Comparison of ENCODE assay signal across 27 cellular contexts in genomic region chr12:46787496-46788055, GRCh38. TPM values are rescaled to one million over a fixed set of nuclear protein-coding genes. Genes with fewer than 3 reads are reported as not detected.
DNase-seq lines count a peak whose midpoint lies in the region; ATAC-seq, FAIRE-seq and TF ChIP-seq lines count a peak whose summit lies in the region.
"Had no signal": no experiment of that assay in that cellular context is flagged by ENCODE, and none has a peak within 500 bp of the region (broad histone marks: within the 10 kb centered on the region; RNA-seq: fewer than 3 reads in every experiment).

No MANE protein-coding gene starts in this region.

- no peak overlapping the region for H3K4me3 Mint-ChIP-seq in astrocyte (ENCODE audit: unreplicated experiment)
- no peak overlapping the region for H3K4me3 Mint-ChIP-seq in activated CD4-positive, alpha-beta T cell treated with anti-CD3 and anti-CD28 coated beads for 36 hours
- H3K4me3 Mint-ChIP-seq: B cell, neural crest cell, type B pancreatic cell had no signal

- no peak for TF ChIP-seq CTCF in astrocyte (IDR thresholded peaks at IDR 0.05; ENCODE audit: insufficient read depth, low read depth, low read length)
- no peak for TF ChIP-seq CTCF in fibroblast of the aortic adventitia (IDR thresholded peaks at IDR 0.05; ENCODE audit: insufficient read depth, low read length)
- no peak for TF ChIP-seq CTCF in transverse colon (IDR thresholded peaks at IDR 0.05)

- no peaks in the 10 kb centered on the region for H3K4me1 Mint-ChIP-seq in astrocyte (ENCODE audit: low read depth, unreplicated experiment)
- peaks cover 7% of the 10 kb centered on the region for H3K4me1 Mint-ChIP-seq in activated CD4-positive, alpha-beta T cell treated with anti-CD3 and anti-CD28 coated beads for 36 hours
- H3K4me1 Mint-ChIP-seq: B cell, neural crest cell had no signal

- H3K9ac ChIP-seq in astrocyte (ENCODE audit: low read length) (peak overlapping the region; percentile 39), skeletal muscle satellite cell (ENCODE audit: low read depth, low read length) (peak overlapping the region; percentile 72)

- H3K9me3 Mint-ChIP-seq in astrocyte (ENCODE audit: unreplicated experiment), result no peaks in the 10 kb centered on the region
- H3K9me3 Mint-ChIP-seq in activated CD4-positive, alpha-beta T cell treated with anti-CD3 and anti-CD28 coated beads for 36 hours (ENCODE audit: low read depth), result no peaks in the 10 kb centered on the region
- H3K9me3 Mint-ChIP-seq: neural crest cell, type B pancreatic cell had no signal

- H3K4me3 ChIP-seq in astrocyte (ENCODE audit: insufficient read depth, low read depth, low read length) (no peak overlapping the region), fibroblast of the aortic adventitia (ENCODE audit: low read depth, low read length) (no peak overlapping the region), skeletal muscle satellite cell (ENCODE audit: low read length) (peak overlapping the region; percentile 1), transverse colon (no peak overlapping the region)
- H3K4me3 ChIP-seq: dorsolateral prefrontal cortex, lower lobe of right lung had no signal

- no peaks in the 10 kb centered on the region for H3K36me3 Mint-ChIP-seq in astrocyte (ENCODE audit: low read depth, unreplicated experiment)
- no peaks in the 10 kb centered on the region for H3K36me3 Mint-ChIP-seq in activated CD4-positive, alpha-beta T cell treated with anti-CD3 and anti-CD28 coated beads for 36 hours (ENCODE audit: low read depth)
- H3K36me3 Mint-ChIP-seq: type B pancreatic cell had no signal

- H3K27ac ChIP-seq in astrocyte (ENCODE audit: low read depth, low read length) (peak overlapping the region; percentile 63), transverse colon (no peak overlapping the region)
- H3K27ac ChIP-seq: 22Rv1, dorsolateral prefrontal cortex, lower lobe of right lung had no signal

- H3K9me3 ChIP-seq in astrocyte (ENCODE audit: insufficient read depth, low read depth, low read length) (no peaks in the 10 kb centered on the region), skeletal muscle satellite cell (replicated peaks; ENCODE audit: low read length) (no peaks in the 10 kb centered on the region), transverse colon (no peaks in the 10 kb centered on the region)
- H3K9me3 ChIP-seq: lower lobe of right lung had no signal

- in situ Hi-C loops in transverse colon (cut with MboI; ENCODE audit: low pct_ligation_motif_present in 1 of 4, low pct_unique_long_range_greater_than_20kb in 1 of 4, low sequenced_read_pairs in 3 of 4), result no loop called here

- no peaks in the 10 kb centered on the region for H3K27me3 ChIP-seq in astrocyte (ENCODE audit: insufficient read depth, low read length)
- H3K27me3 ChIP-seq in skeletal muscle satellite cell (ENCODE audit: control insufficient read depth, insufficient read depth, low read length), result no peaks in the 10 kb centered on the region
- H3K27me3 ChIP-seq in transverse colon, result no peaks in the 10 kb centered on the region
- H3K27me3 ChIP-seq: dorsolateral prefrontal cortex had no signal

- no peak for ATAC-seq in HG02678 (IDR thresholded peaks at IDR 0.05; ENCODE audit: unreplicated experiment)
- ATAC-seq in activated CD4-positive, alpha-beta T cell treated with anti-CD3 and anti-CD28 coated beads for 36 hours, result no peak
- ATAC-seq: lower lobe of right lung, sciatic nerve had no signal

- no peak for FAIRE-seq in astrocyte (lab: Jason Lieb, UNC)
- FAIRE-seq: kidney had no signal

- 86 to 89% methylated on average over 5 of the region's 5 CpGs for WGBS in transverse colon (ENCODE audit: low coverage in 1 of 2), 2 donors

- no peak overlapping the region for H2AFZ ChIP-seq in astrocyte (ENCODE audit: low read depth, low read length)

- no peaks in the 10 kb centered on the region for H3K27me3 Mint-ChIP-seq in astrocyte (ENCODE audit: low read depth, unreplicated experiment)
- peaks cover 5% of the 10 kb centered on the region for H3K27me3 Mint-ChIP-seq in activated CD4-positive, alpha-beta T cell treated with anti-CD3 and anti-CD28 coated beads for 36 hours
- H3K27me3 Mint-ChIP-seq: type B pancreatic cell had no signal

- peaks cover 15% of the 10 kb centered on the region for H3K4me1 ChIP-seq in astrocyte (ENCODE audit: insufficient read depth, low read length)
- H3K4me1 ChIP-seq in skeletal muscle satellite cell (ENCODE audit: control insufficient read depth, insufficient read depth, low read length), result peaks cover 57% of the 10 kb centered on the region
- peaks cover 0 to 3% (median 2%) of the 10 kb centered on the region in 4 donors for H3K4me1 ChIP-seq in transverse colon
- H3K4me1 ChIP-seq: lower lobe of right lung had no signal

- TF ChIP-seq POLR2A in transverse colon (IDR thresholded peaks at IDR 0.05), result no peak

- POLR2A ChIA-PET in activated CD4-positive, alpha-beta T cell treated with anti-CD3 and anti-CD28 coated beads for 36 hours (lab: Charles Lee), result no interaction called here

- no peaks in the 10 kb centered on the region for H3K79me2 ChIP-seq in astrocyte (ENCODE audit: insufficient read depth, low read length)

- H3K4me2 ChIP-seq in astrocyte (ENCODE audit: low read length), result peak overlapping the region; percentile 38
- H3K4me2 ChIP-seq in skeletal muscle satellite cell (ENCODE audit: low read length), result peak overlapping the region; percentile 42

- TF ChIP-seq EP300 in transverse colon (IDR thresholded peaks at IDR 0.05; ENCODE audit: low read depth), result no peak

- peak; percentile 48 for DNase-seq in DMS53 (lab: John Stamatoyannopoulos, UW)
- DNase-seq in DMS53 treated with DMSO at 0.1 percent for 48 hours (lab: John Stamatoyannopoulos, UW; ENCODE audit: unreplicated experiment), result no peak
- DNase-seq in astrocyte (ENCODE audit: low read depth), result no peak
- peak; percentile 5 for DNase-seq in fibroblast of the aortic adventitia (ENCODE audit: low read depth)
- no peak for DNase-seq in transverse colon
- DNase-seq in activated CD4-positive, alpha-beta T cell treated with anti-CD3 and anti-CD28 coated beads for 36 hours, result no peak
- DNase-seq: activated gamma-delta T cell treated with Interleukin-2 at 50 U/mL for 16 hours; activated T-cell treated with anti-CD3 and anti-CD28 coated beads, Interleukin-2, amount 50 U/mL, for 1 hour; amygdala; DMS79; dorsolateral prefrontal cortex; kidney; lower lobe of right lung; NCI-H187; NCI-H526 treated with DMSO at 0.1 percent for 48 hours; stimulated activated CD8-positive, alpha-beta memory T cell treated with anti-CD3 and anti-CD28 coated beads, Interleukin-4, amount 100 ng/mL, for 48 hours; T-helper 2 cell had no signal

- intact Hi-C loops in transverse colon (cut with DNase I; ENCODE audit: low total_unique reads), result no loop called here
- intact Hi-C loops in activated CD4-positive, alpha-beta T cell treated with anti-CD3 and anti-CD28 coated beads for 36 hours (cut with DNase I, micrococcal nuclease), result no loop called here

- H3K36me3 ChIP-seq in astrocyte (ENCODE audit: insufficient read depth, low read length) (no peaks in the 10 kb centered on the region), skeletal muscle satellite cell (ENCODE audit: insufficient read depth, low read length) (peaks cover 15% of the 10 kb centered on the region), transverse colon (no peaks in the 10 kb centered on the region)
- H3K36me3 ChIP-seq: lower lobe of right lung had no signal

- H3K27ac Mint-ChIP-seq in astrocyte (ENCODE audit: unreplicated experiment), result no peak overlapping the region
- no peak overlapping the region for H3K27ac Mint-ChIP-seq in activated CD4-positive, alpha-beta T cell treated with anti-CD3 and anti-CD28 coated beads for 36 hours
- H3K27ac Mint-ChIP-seq: B cell, type B pancreatic cell had no signal

- H4K20me1 ChIP-seq in astrocyte (ENCODE audit: insufficient read depth, low read length), result no peaks in the 10 kb centered on the region

- CTCF ChIA-PET in activated CD4-positive, alpha-beta T cell treated with anti-CD3 and anti-CD28 coated beads for 36 hours (lab: Charles Lee), result no interaction called here

RNA-seq across cellular contexts. Expression of gene SLC38A4, which starts 38.2 kb away (rescaled TPM):
- total RNA-seq in astrocyte (1.5 and 1.6 TPM in 2 replicates), fibroblast of the aortic adventitia (ENCODE audit: low replicate concordance) (1.6 and 4.6 TPM in 2 replicates), transverse colon (10 to 100 TPM in 1 of 4 donors, 1 to 10 TPM in 3; 2.2 to 19.7 (median 6.7) TPM)
- total RNA-seq in skeletal muscle satellite cell (2012; rRNA removed), result under 0.01 and 0.25 TPM in 2 replicates
- not detected for total RNA-seq in activated CD4-positive, alpha-beta T cell treated with anti-CD3 and anti-CD28 coated beads for 36 hours
- total RNA-seq: B cell, cardiac septum, epithelial cell of proximal tubule, glomerular endothelial cell, neural crest cell had no signal

Comparison
In these comparisons a context has a peak if more than half of its experiments do, and no peak if none do; other contexts are left out.
1. DNase-seq: peak in DMS53 (single experiment) and fibroblast of the aortic adventitia (single experiment); none in DMS53 treated with DMSO at 0.1 percent for 48 hours (single experiment), astrocyte (single experiment), transverse colon (single experiment) and activated CD4-positive, alpha-beta T cell treated with anti-CD3 and anti-CD28 coated beads for 36 hours (single experiment).